ENCODE assay signal across 24 cellular contexts in the genomic region with DNA sequence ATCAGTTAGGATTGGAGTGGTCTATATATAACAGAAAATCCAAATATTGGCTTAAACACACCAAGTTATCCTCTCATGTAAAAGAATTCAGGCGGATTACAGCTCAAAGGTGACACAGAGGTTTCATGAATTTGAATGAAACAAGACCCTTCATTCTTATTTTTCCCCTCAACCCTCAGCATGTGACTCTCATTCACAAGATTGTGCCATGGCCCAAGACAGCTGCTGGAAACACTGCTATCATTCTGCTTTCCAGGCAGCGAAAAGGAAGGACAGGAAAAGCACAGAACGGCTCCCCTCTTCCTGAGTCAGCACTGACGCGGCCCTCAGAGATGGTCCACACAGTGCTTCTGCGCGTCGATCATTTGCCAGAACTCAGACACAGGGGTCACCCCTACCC.
"Had no signal": no experiment of that assay in that cellular context is flagged by ENCODE, and none has a peak within 500 bp of the region (broad histone marks: within the 10 kb centered on the region; RNA-seq: fewer than 3 reads in every experiment).

No MANE protein-coding gene starts in this region.

- H2AFZ ChIP-seq: parathyroid adenoma had no signal

- ATAC-seq: activated CD4-positive, CD25-positive, alpha-beta regulatory T cell treated with anti-CD3 and anti-CD28 coated beads, Interleukin-2, amount 50 U/mL, for 24 hours; activated CD8-positive, alpha-beta T cell treated with anti-CD3 and anti-CD28 coated beads, Interleukin-2, amount 10 ng/mL, durations not matched to agents 7 days and 5 days; gastrocnemius medialis; heart left ventricle; naive thymus-derived CD4-positive, alpha-beta T cell; right lobe of liver; stimulated activated effector memory CD8-positive, alpha-beta T cell treated with anti-CD3 and anti-CD28 coated beads, Interleukin-12 subunit alpha, Interleukin-12 subunit beta, amount 100 ng/mL, for 72 hours had no signal

- H3K36me3 Mint-ChIP-seq: brain; memory B cell; naive thymus-derived CD4-positive, alpha-beta T cell; stimulated activated effector memory CD8-positive, alpha-beta T cell treated with anti-CD3 and anti-CD28 coated beads, Interleukin-12 subunit alpha, Interleukin-12 subunit beta, amount 100 ng/mL, for 72 hours had no signal

- H3K9ac ChIP-seq: parathyroid adenoma had no signal

- H3K4me3 Mint-ChIP-seq: activated CD4-positive, alpha-beta T cell treated with anti-CD3 and anti-CD28 coated beads, Interleukin-2, amount 10 ng/mL, durations not matched to agents 7 days and 5 days; activated CD8-positive, alpha-beta T cell treated with anti-CD3 and anti-CD28 coated beads, Interleukin-2, amount 10 ng/mL, durations not matched to agents 7 days and 5 days; activated T-cell treated with anti-CD3 and anti-CD28 coated beads, Interleukin-2, amount 50 U/mL, for 24 hours; brain; memory B cell; naive thymus-derived CD4-positive, alpha-beta T cell; stimulated activated effector memory CD8-positive, alpha-beta T cell treated with anti-CD3 and anti-CD28 coated beads, Interleukin-12 subunit alpha, Interleukin-12 subunit beta, amount 100 ng/mL, for 72 hours had no signal

- H3K27me3 Mint-ChIP-seq: activated CD4-positive, alpha-beta T cell treated with anti-CD3 and anti-CD28 coated beads, Interleukin-2, amount 10 ng/mL, durations not matched to agents 7 days and 5 days; activated T-cell treated with anti-CD3 and anti-CD28 coated beads, Interleukin-2, amount 50 U/mL, for 24 hours; memory B cell; naive thymus-derived CD4-positive, alpha-beta T cell had no signal

- H3K9me3 ChIP-seq: gastrocnemius medialis, heart left ventricle, right lobe of liver, stomach, vagina had no signal

- H3K79me2 ChIP-seq: parathyroid adenoma had no signal

- H3K27ac Mint-ChIP-seq: activated CD4-positive, alpha-beta T cell treated with anti-CD3 and anti-CD28 coated beads, Interleukin-2, amount 10 ng/mL, durations not matched to agents 7 days and 5 days; activated CD8-positive, alpha-beta T cell treated with anti-CD3 and anti-CD28 coated beads, Interleukin-2, amount 10 ng/mL, durations not matched to agents 7 days and 5 days; activated T-cell treated with anti-CD3 and anti-CD28 coated beads, Interleukin-2, amount 50 U/mL, for 24 hours; activated T-helper 2 cell treated with anti-CD3 and anti-CD28 coated beads, Interferon-gamma antibody, Interleukin-2, Interleukin-4, amounts not matched to agents 10 μg/mL and 5 μg/mL and 100 μg/mL, durations not matched to agents 14 hours and 24 hours and 36 hours; brain; memory B cell; naive thymus-derived CD4-positive, alpha-beta T cell; stimulated activated effector memory CD8-positive, alpha-beta T cell treated with anti-CD3 and anti-CD28 coated beads, Interleukin-12 subunit alpha, Interleukin-12 subunit beta, amount 100 ng/mL, for 72 hours had no signal

- H3K4me1 ChIP-seq: heart left ventricle, parathyroid adenoma, right lobe of liver, vagina had no signal

- DNase-seq: activated CD4-positive, alpha-beta T cell treated with anti-CD3 and anti-CD28 coated beads, Interleukin-2, amount 10 ng/mL, durations not matched to agents 7 days and 5 days; activated CD8-positive, alpha-beta T cell treated with anti-CD3 and anti-CD28 coated beads, Interleukin-2, amount 10 ng/mL, durations not matched to agents 7 days and 5 days; activated naive CD4-positive, alpha-beta T cell treated with Interleukin-2 at 50 U/mL for 16 hours; activated T-cell treated with anti-CD3 and anti-CD28 coated beads, Interleukin-2, amount 50 U/mL, for 24 hours; anterior cingulate cortex; caudate nucleus; erythroblast; gastrocnemius medialis; heart left ventricle; naive thymus-derived CD4-positive, alpha-beta T cell; right lobe of liver; small intestine; stimulated activated CD4-positive, alpha-beta T cell treated with anti-CD3 and anti-CD28 coated beads, Interleukin-15, amount 100 ng/mL, for 24 hours; stimulated activated CD4-positive, alpha-beta T cell treated with anti-CD3 and anti-CD28 coated beads, Interleukin-4, amount 100 ng/mL, for 1 hour; stomach; T1000; trophoblast cell had no signal

- H3K36me3 ChIP-seq: gastrocnemius medialis, heart left ventricle, right lobe of liver, stomach, vagina had no signal

- H3K4me1 Mint-ChIP-seq: activated CD4-positive, alpha-beta T cell treated with anti-CD3 and anti-CD28 coated beads, Interleukin-2, amount 10 ng/mL, durations not matched to agents 7 days and 5 days; memory B cell; naive thymus-derived CD4-positive, alpha-beta T cell; stimulated activated effector memory CD8-positive, alpha-beta T cell treated with anti-CD3 and anti-CD28 coated beads, Interleukin-12 subunit alpha, Interleukin-12 subunit beta, amount 100 ng/mL, for 72 hours had no signal

- H3K27ac ChIP-seq: gastrocnemius medialis, heart left ventricle, parathyroid adenoma, right lobe of liver, stomach, vagina had no signal

- H3K27me3 ChIP-seq: gastrocnemius medialis, stomach, vagina had no signal

- H3K4me3 ChIP-seq: heart left ventricle, right lobe of liver, stomach, vagina had no signal

- H3K9me3 Mint-ChIP-seq: activated CD4-positive, alpha-beta T cell treated with anti-CD3 and anti-CD28 coated beads, Interleukin-2, amount 10 ng/mL, durations not matched to agents 7 days and 5 days; brain had no signal
